Comparison of ENCODE assay signal across 12 cellular contexts in genomic region chr20:10093087-10093591, GRCh38. TPM values are rescaled to one million over a fixed set of nuclear protein-coding genes. Genes with fewer than 3 reads are reported as not detected.
DNase-seq lines count a peak whose midpoint lies in the region; ATAC-seq and TF ChIP-seq lines count a peak whose summit lies in the region.
"Had no signal": no experiment of that assay in that cellular context is flagged by ENCODE, and none has a peak within 500 bp of the region (broad histone marks: within the 10 kb centered on the region; RNA-seq: fewer than 3 reads in every experiment).

No MANE protein-coding gene starts in this region.

- H3K79me2 ChIP-seq in PC-9 (ENCODE audit: low read depth), result no peaks in the 10 kb centered on the region

- H3K36me3 Mint-ChIP-seq in activated CD4-positive, alpha-beta memory T cell treated with anti-CD3 and anti-CD28 coated beads, Interleukin-2, amount 10 ng/mL, durations not matched to agents 7 days and 5 days (ENCODE audit: low read depth), result no peaks in the 10 kb centered on the region

- H4K20me1 ChIP-seq in PC-9 (ENCODE audit: insufficient read depth), result no peaks in the 10 kb centered on the region

- no peaks in the 10 kb centered on the region for H3K9me3 Mint-ChIP-seq in activated CD4-positive, alpha-beta memory T cell treated with anti-CD3 and anti-CD28 coated beads, Interleukin-2, amount 10 ng/mL, durations not matched to agents 7 days and 5 days

- no peaks in the 10 kb centered on the region for H3K9me3 ChIP-seq in PC-9 (ENCODE audit: insufficient read depth, low read depth)

- H3K27me3 Mint-ChIP-seq in activated CD4-positive, alpha-beta memory T cell treated with anti-CD3 and anti-CD28 coated beads, Interleukin-2, amount 10 ng/mL, durations not matched to agents 7 days and 5 days, result peaks cover 6% of the 10 kb centered on the region

- no peaks in the 10 kb centered on the region for H3K4me1 Mint-ChIP-seq in activated CD4-positive, alpha-beta memory T cell treated with anti-CD3 and anti-CD28 coated beads, Interleukin-2, amount 10 ng/mL, durations not matched to agents 7 days and 5 days

- H3K27me3 ChIP-seq in PC-9 (ENCODE audit: insufficient read depth, low read depth) (no peaks in the 10 kb centered on the region), dorsolateral prefrontal cortex (no peaks in the 10 kb centered on the region)

- ATAC-seq in omental fat pad (ENCODE audit: low FRiP score) (peak; percentile 83), HG03196 (IDR thresholded peaks at IDR 0.05; ENCODE audit: unreplicated experiment) (no peak)
- ATAC-seq: Right ventricle myocardium inferior had no signal

- H3K4me3 ChIP-seq in PC-9 (peak overlapping the region; percentile 7; the same call in 1 of the 2 replicates), dorsolateral prefrontal cortex (no peak overlapping the region)

- no peaks in the 10 kb centered on the region for H3K9me2 ChIP-seq in PC-9 (ENCODE audit: insufficient read depth)

- intact Hi-C loops in PC-9 (cut with micrococcal nuclease; ENCODE audit: unreplicated experiment), result loop anchor here (5.0 to 10.0 kb wide), 3 partner anchors 442 to 1449 kb away; no protein-coding TSS in a partner anchor
- intact Hi-C loops in dorsolateral prefrontal cortex (cut with DNase I), result loop anchor here (5.0 to 10.0 kb wide), 5 partner anchors 79 to 478 kb away; partner anchors contain the start of gene SNAP25 (in 1 of the 2)

- peaks cover 21% of the 10 kb centered on the region; the same call in 1 of the 2 replicates for H3F3A ChIP-seq in PC-9 (ENCODE audit: insufficient read depth, low read depth)

- BruUV-seq in PC-9 (replicated peaks; lab: Mats Ljungman, UMichigan), result no TSS peak

- POLR2A ChIA-PET in PC-9 (lab: Charles Lee; ENCODE audit: unreplicated experiment), result interaction anchor here (0.6 to 0.7 kb wide), 4 partner anchors 21 to 1717 kb away, joined by 3 to 5 read pairs (median 4); no protein-coding TSS in a partner anchor
- POLR2A ChIA-PET in activated CD4-positive, alpha-beta memory T cell treated with anti-CD3 and anti-CD28 coated beads, Interleukin-2, amount 10 ng/mL, durations not matched to agents 7 days and 5 days (lab: Charles Lee), result no interaction called here

- H3K27ac ChIP-seq in PC-9, result peak overlapping the region; percentile 53
- H3K27ac ChIP-seq in dorsolateral prefrontal cortex, result peak overlapping the region in 49 of 59 donors; percentile 8 to 84 (median 63)

- H3K36me3 ChIP-seq in PC-9 (ENCODE audit: low read depth), result no peaks in the 10 kb centered on the region

- peaks cover 27% of the 10 kb centered on the region for H3K4me1 ChIP-seq in PC-9 (replicated peaks; ENCODE audit: insufficient read depth)

- no peak overlapping the region for H3K27ac Mint-ChIP-seq in activated CD4-positive, alpha-beta memory T cell treated with anti-CD3 and anti-CD28 coated beads, Interleukin-2, amount 10 ng/mL, durations not matched to agents 7 days and 5 days

- DNase-seq in GM03348 (ENCODE audit: low spot score) (peak; percentile 3), PC-9 (peak; percentile 59 to 85), dorsolateral prefrontal cortex (peak; percentile 22 to 81 (median 60)), omental fat pad (ENCODE audit: low spot score) (no peak), glomerular visceral epithelial cell (ENCODE audit: extremely low spot score) (no peak), KBM-7 (no peak)
- DNase-seq in activated CD4-positive, alpha-beta memory T cell treated with anti-CD3 and anti-CD28 coated beads, Interleukin-2, amount 10 ng/mL, durations not matched to agents 7 days and 5 days, result no peak
- DNase-seq: activated naive CD4-positive, alpha-beta T cell treated with anti-CD3 and anti-CD28 coated beads, Interleukin-2, amount 50 U/mL, for 16 hours; GDM1; NCI-H1436 treated with DMSO at 0.1 percent for 48 hours had no signal

- TF ChIP-seq CTCF in PC-9 (conservative IDR thresholded peaks at IDR 0.05), result no peak
- TF ChIP-seq CTCF in dorsolateral prefrontal cortex (IDR thresholded peaks at IDR 0.05 in 54 of 56, conservative IDR thresholded peaks at IDR 0.05 in 2 of 56; ENCODE audit: low read depth in 1 of 56, partially characterized antibody in 56 of 56), result no peak
- TF ChIP-seq CTCF in omental fat pad (IDR thresholded peaks at IDR 0.05), result no peak

- H2AFZ ChIP-seq in PC-9, result no peak overlapping the region

- peak overlapping the region; percentile 63 for H3K4me2 ChIP-seq in PC-9

- no peak overlapping the region for H3K4me3 Mint-ChIP-seq in activated CD4-positive, alpha-beta memory T cell treated with anti-CD3 and anti-CD28 coated beads, Interleukin-2, amount 10 ng/mL, durations not matched to agents 7 days and 5 days

- CTCF ChIA-PET in PC-9 (lab: Charles Lee), result interaction anchor here (0.7 to 4.1 kb wide), 4 partner anchors 16 to 114 kb away, joined by 3 to 30 read pairs (median 4); no protein-coding TSS in a partner anchor
- CTCF ChIA-PET in activated CD4-positive, alpha-beta memory T cell treated with anti-CD3 and anti-CD28 coated beads, Interleukin-2, amount 10 ng/mL, durations not matched to agents 7 days and 5 days (lab: Charles Lee), result interaction anchor here (4.4 to 5.9 kb wide), 2 partner anchors 114 to 476 kb away, joined by 17 to 85 read pairs; no protein-coding TSS in a partner anchor

- in situ Hi-C loops in KBM-7 (cut with MboI; ENCODE audit: low pct_unique_long_range_greater_than_20kb, low sequenced_read_pairs), result no loop called here

RNA-seq across cellular contexts. Expression of gene ANKEF1, which starts 58.4 kb away (rescaled TPM):
- total RNA-seq in PC-9 (2021), result 9.5 and 11.1 TPM in 2 replicates
- 1 to 10 TPM in 110 of 120 experiments, under 1 TPM in 10; 0.81 to 3.0 (median 1.7) TPM for total RNA-seq in dorsolateral prefrontal cortex
- 1 to 10 TPM; 2.4 to 6.5 (median 4.4) TPM for total RNA-seq in omental fat pad
- total RNA-seq in activated CD4-positive, alpha-beta memory T cell treated with anti-CD3 and anti-CD28 coated beads, Interleukin-2, amount 10 ng/mL, durations not matched to agents 7 days and 5 days, result 1 to 10 TPM; 5.4 to 5.5 TPM

Comparison
In these comparisons a context has a peak if more than half of its experiments do, and no peak if none do; other contexts are left out.
1. DNase-seq: peak in GM03348 (single experiment), PC-9 (2 of 2) and dorsolateral prefrontal cortex (10 of 10); none in omental fat pad (single experiment), activated CD4-positive, alpha-beta memory T cell treated with anti-CD3 and anti-CD28 coated beads, Interleukin-2, amount 10 ng/mL, durations not matched to agents 7 days and 5 days (single experiment), glomerular visceral epithelial cell (single experiment) and KBM-7 (single experiment).